In the genomic region with DNA sequence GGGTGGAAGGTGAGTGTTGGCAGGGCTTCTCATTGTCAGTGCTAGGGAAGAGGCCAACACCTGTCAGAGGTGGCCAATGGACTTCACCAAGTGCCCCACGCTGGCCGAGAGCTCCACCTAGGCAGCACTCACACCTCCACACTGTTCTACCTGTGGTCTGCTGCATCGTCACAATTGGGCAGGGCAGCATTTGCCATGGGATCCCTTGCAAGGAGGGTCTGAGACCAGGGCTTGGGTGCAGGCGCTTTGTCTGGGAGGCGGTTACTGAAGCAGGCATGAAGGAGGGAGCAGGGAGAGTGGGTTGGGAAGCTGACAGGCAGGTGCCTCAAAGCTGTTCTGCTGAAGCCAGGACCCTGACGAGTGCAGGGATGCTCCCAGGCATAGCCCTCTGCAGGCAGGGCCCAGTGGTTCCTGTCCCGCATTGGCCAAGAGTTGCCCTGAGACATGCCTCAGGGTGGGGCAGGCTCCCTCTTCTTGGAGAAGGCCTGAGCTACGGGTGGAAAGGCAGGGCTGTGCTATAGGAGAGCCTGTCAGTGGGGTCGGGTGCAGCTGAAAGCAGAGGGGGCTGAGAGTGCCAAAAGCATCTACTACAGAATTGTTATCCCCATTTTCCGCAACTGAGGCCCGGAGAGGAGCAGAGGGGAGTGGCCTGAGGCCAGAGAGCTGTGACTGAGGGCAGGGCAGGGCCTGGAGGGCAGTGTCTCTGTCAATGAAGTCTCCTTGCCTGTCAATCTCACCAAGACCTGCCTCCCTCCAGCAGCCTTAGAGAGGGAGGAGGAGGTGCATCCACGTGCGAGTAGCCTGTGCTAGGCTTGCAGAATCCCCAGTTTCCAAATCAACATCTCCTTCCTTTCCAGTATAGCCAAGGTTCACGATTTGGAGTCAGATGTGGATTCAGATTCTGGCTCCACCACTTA, we compare ENCODE assay signal across 23 cellular contexts. TPM values are rescaled to one million over a fixed set of nuclear protein-coding genes. Genes with fewer than 3 reads are reported as not detected.
A peak's percentile ranks its signal among the peaks of the same experiment; 100 is the strongest.
DNase-seq lines count a peak whose midpoint lies in the region; ATAC-seq and TF ChIP-seq lines count a peak whose summit lies in the region.
"Had no signal": no experiment of that assay in that cellular context is flagged by ENCODE, and none has a peak within 500 bp of the region (broad histone marks: within the 10 kb centered on the region; RNA-seq: fewer than 3 reads in every experiment).

No MANE protein-coding gene starts in this region.

- peak overlapping the region; percentile 54 for H3K18ac ChIP-seq in neuronal stem cell (ENCODE audit: low read length)

- no peak overlapping the region for H3K4me3 ChIP-seq in GM23338
- no peak overlapping the region for H3K4me3 ChIP-seq in neuronal stem cell (ENCODE audit: low read length in 2 of 2)
- H3K4me3 ChIP-seq: MG63 had no signal

- H2BK12ac ChIP-seq in neuronal stem cell (ENCODE audit: low read length): no peak overlapping the region

- H4K20me1 ChIP-seq in GM23338 (replicated peaks; ENCODE audit: insufficient read depth): no peaks in the 10 kb centered on the region

- H2BK5ac ChIP-seq in neuronal stem cell (ENCODE audit: low read length): no peak overlapping the region

- no peak overlapping the region for H3K14ac ChIP-seq in neuronal stem cell (ENCODE audit: low read length)

- H3K9ac ChIP-seq in neuronal stem cell (ENCODE audit: low read depth, low read length, poor library complexity): no peak overlapping the region

- no peak overlapping the region for H2BK15ac ChIP-seq in neuronal stem cell (ENCODE audit: low read length)

- H3K27ac Mint-ChIP-seq in GM23338 (no peak overlapping the region), chondrocyte (ENCODE audit: unreplicated experiment) (no peak overlapping the region), nephron progenitor cell (no peak overlapping the region)
- H3K27ac Mint-ChIP-seq: CD4-positive, CD25-positive, alpha-beta regulatory T cell had no signal

- no peaks in the 10 kb centered on the region for H3K79me1 ChIP-seq in neuronal stem cell (ENCODE audit: low read depth, low read length)

- H3K23ac ChIP-seq in neuronal stem cell (ENCODE audit: low read depth, low read length, poor library complexity): no peak overlapping the region

- H2BK120ac ChIP-seq in neuronal stem cell (ENCODE audit: low read depth, low read length): no peak overlapping the region

- H3K79me2 ChIP-seq in GM23338 (replicated peaks; ENCODE audit: insufficient read depth): no peaks in the 10 kb centered on the region

- H2AFZ ChIP-seq in GM23338 (no peak overlapping the region), neuronal stem cell (ENCODE audit: low read length) (no peak overlapping the region)

- H3K4me3 Mint-ChIP-seq in GM23338 (no peak overlapping the region), chondrocyte (ENCODE audit: unreplicated experiment) (no peak overlapping the region), nephron progenitor cell (no peak overlapping the region)
- H3K4me3 Mint-ChIP-seq: CD4-positive, CD25-positive, alpha-beta regulatory T cell had no signal

- H4K8ac ChIP-seq in neuronal stem cell (ENCODE audit: low read depth, low read length): no peak overlapping the region

- no peaks in the 10 kb centered on the region for H3K36me3 Mint-ChIP-seq in GM23338 (ENCODE audit: low read depth)
- H3K36me3 Mint-ChIP-seq in chondrocyte (ENCODE audit: low read depth): no peaks in the 10 kb centered on the region
- H3K36me3 Mint-ChIP-seq in nephron progenitor cell (ENCODE audit: low read depth): no peaks in the 10 kb centered on the region
- H3K36me3 Mint-ChIP-seq: CD4-positive, CD25-positive, alpha-beta regulatory T cell had no signal

- DNase-seq in activated CD4-positive, CD25-positive, alpha-beta regulatory T cell treated with anti-CD3 and anti-CD28 coated beads, Interleukin-2, amount 50 U/mL, for 72 hours: peak; percentile 27
- DNase-seq in GM23338 (ENCODE audit: low spot score) (no peak), chondrocyte (ENCODE audit: low spot score) (peak; percentile 75), neuronal stem cell (ENCODE audit: low spot score) (no peak), nephron progenitor cell (no peak)
- no peak for DNase-seq in effector CD8-positive, alpha-beta T cell (lab: John Stamatoyannopoulos, UW)
- DNase-seq: CD4-positive, CD25-positive, alpha-beta regulatory T cell; DMS53; KG1; MG63; NCI-H1105 treated with DMSO at 0.1 percent for 48 hours; NCI-H146; NCI-H1930; NCI-H2107; NCI-H524; NCI-H748 treated with DMSO at 0.1 percent for 48 hours; RPMI8226; SHP77 had no signal

- no peak overlapping the region for H4K91ac ChIP-seq in neuronal stem cell (ENCODE audit: low read depth, low read length, poor library complexity)

- H3K9me2 ChIP-seq in GM23338 (ENCODE audit: insufficient read depth): no peaks in the 10 kb centered on the region; the same call in 1 of the 2 replicates

- H3K27ac ChIP-seq in GM23338 (ENCODE audit: low read depth) (no peak overlapping the region), neuronal stem cell (replicated peaks; ENCODE audit: low read length) (no peak overlapping the region)

- no peak overlapping the region for H3K4ac ChIP-seq in neuronal stem cell (ENCODE audit: low read length)

- peaks cover 6% of the 10 kb centered on the region for H3K27me3 Mint-ChIP-seq in GM23338 (ENCODE audit: insufficient read depth, low read depth, poor library complexity)
- no peaks in the 10 kb centered on the region for H3K27me3 Mint-ChIP-seq in chondrocyte (ENCODE audit: low read depth)
- peaks cover 5% of the 10 kb centered on the region for H3K27me3 Mint-ChIP-seq in nephron progenitor cell (ENCODE audit: low read depth, poor library complexity)

- H3K9me3 Mint-ChIP-seq in GM23338 (no peaks in the 10 kb centered on the region), chondrocyte (ENCODE audit: low read depth) (no peaks in the 10 kb centered on the region), nephron progenitor cell (no peaks in the 10 kb centered on the region)
- H3K9me3 Mint-ChIP-seq: CD4-positive, CD25-positive, alpha-beta regulatory T cell had no signal

- H3K4me1 ChIP-seq in GM23338 (ENCODE audit: insufficient read depth): no peaks in the 10 kb centered on the region
- H3K4me1 ChIP-seq in neuronal stem cell (ENCODE audit: control insufficient read depth in 2 of 2, insufficient read depth in 1 of 2, low read depth in 1 of 2, low read length in 2 of 2): no peaks in the 10 kb centered on the region

- no peak overlapping the region for H2AK5ac ChIP-seq in neuronal stem cell (ENCODE audit: low read depth, low read length)

- TF ChIP-seq CTCF in GM23338 (conservative IDR thresholded peaks at IDR 0.05; ENCODE audit: low read depth in 2 of 2) (no peak), chondrocyte (IDR thresholded peaks at IDR 0.05) (no peak), nephron progenitor cell (IDR thresholded peaks at IDR 0.05) (no peak)

- H3F3A ChIP-seq in GM23338 (replicated peaks; ENCODE audit: low read depth): no peaks in the 10 kb centered on the region

- peaks cover 0 to 1% of the 10 kb centered on the region in 2 donors for H3K9me3 ChIP-seq in neuronal stem cell (replicated peaks in 1 of 2; ENCODE audit: control insufficient read depth in 2 of 2, insufficient read depth in 1 of 2, low read depth in 1 of 2, low read length in 2 of 2)
- H3K9me3 ChIP-seq: MG63 had no signal

- no peaks in the 10 kb centered on the region for H3K36me3 ChIP-seq in GM23338 (ENCODE audit: insufficient read depth)
- H3K36me3 ChIP-seq in neuronal stem cell (replicated peaks in 1 of 2; ENCODE audit: control insufficient read depth in 2 of 2, insufficient read depth in 2 of 2, low read length in 2 of 2): no peaks in the 10 kb centered on the region
- H3K36me3 ChIP-seq: MG63 had no signal

- H3K4me2 ChIP-seq in GM23338 (no peak overlapping the region), neuronal stem cell (ENCODE audit: insufficient read depth, low read length, poor library complexity, severe bottlenecking) (no peak overlapping the region)

- no peak for ATAC-seq in activated CD4-positive, CD25-positive, alpha-beta regulatory T cell treated with anti-CD3 and anti-CD28 coated beads, Interleukin-2, amount 50 U/mL, for 24 hours
- peak; percentile 79 for ATAC-seq in GM23338
- no peak for ATAC-seq in GM19467 (IDR thresholded peaks at IDR 0.05; ENCODE audit: unreplicated experiment)

- H3K27me3 ChIP-seq in GM23338 (ENCODE audit: insufficient read depth): no peaks in the 10 kb centered on the region
- H3K27me3 ChIP-seq in neuronal stem cell (ENCODE audit: control insufficient read depth in 3 of 3, insufficient read depth in 3 of 3, low read depth in 1 of 3, low read length in 3 of 3): peaks cover 0 to 6% (median 0%) of the 10 kb centered on the region in 3 experiments
- H3K27me3 ChIP-seq: MG63 had no signal

- no peaks in the 10 kb centered on the region for H3K4me1 Mint-ChIP-seq in GM23338
- no peaks in the 10 kb centered on the region for H3K4me1 Mint-ChIP-seq in chondrocyte (ENCODE audit: low read depth)
- no peaks in the 10 kb centered on the region for H3K4me1 Mint-ChIP-seq in nephron progenitor cell
- H3K4me1 Mint-ChIP-seq: CD4-positive, CD25-positive, alpha-beta regulatory T cell had no signal

- no CpG with 5 or more reads among the region's 14 CpGs for WGBS in neuronal stem cell (ENCODE audit: extremely low coverage in 2 of 2, insufficient read length in 2 of 2, insufficient replicate concordance in 1 of 2), 2 donors

TF ChIP-seq in GM23338, 12 proteins besides CTCF, POLR2A, EP300 and RAD21 (continues in another document):
- TF ChIP-seq EZH2phosphoT487 (IDR thresholded peaks at IDR 0.05; ENCODE audit: unreplicated experiment) (no peak), CREB1 (CRISPR knock-in tag; IDR thresholded peaks at IDR 0.05; ENCODE audit: low read depth) (no peak), POLR2AphosphoS5 (IDR thresholded peaks at IDR 0.05; ENCODE audit: low read depth) (no peak), NANOG (IDR thresholded peaks at IDR 0.05; ENCODE audit: borderline replicate concordance) (no peak)

RNA-seq across cellular contexts. Expression of gene RBP3, which starts 4.0 kb away (rescaled TPM):
- not detected in 2 replicates for total RNA-seq in GM23338 (2014; rRNA removed; shearing (Covaris generic))
- polyA plus RNA-seq in GM23338 (2016; fragmentation: Nextera tagmentation; extraction: Ambion mirVana): not detected in 2 replicates
- not detected in 3 replicates for total RNA-seq in chondrocyte
- polyA plus RNA-seq in neuronal stem cell (2013, experiment 1 of 2): not detected
- polyA plus RNA-seq in neuronal stem cell (2013, experiment 2 of 2): not detected
- total RNA-seq: A172; CD4-positive, CD25-positive, alpha-beta regulatory T cell; Daoy had no signal
- polyA plus RNA-seq: BJ; CD4-positive, CD25-positive, alpha-beta regulatory T cell had no signal

RNA-seq across cellular contexts. Expression of gene GDF2, which starts 29.9 kb away (rescaled TPM):
- not detected in 2 replicates for total RNA-seq in GM23338 (2014; rRNA removed; shearing (Covaris generic))
- polyA plus RNA-seq in GM23338 (2016; fragmentation: Nextera tagmentation; extraction: Ambion mirVana): not detected in 2 replicates
- total RNA-seq in chondrocyte: not detected in 3 replicates
- not detected for polyA plus RNA-seq in neuronal stem cell (2013, experiment 1 of 2)
- not detected for polyA plus RNA-seq in neuronal stem cell (2013, experiment 2 of 2)
- total RNA-seq: A172; CD4-positive, CD25-positive, alpha-beta regulatory T cell; Daoy had no signal
- polyA plus RNA-seq: BJ; CD4-positive, CD25-positive, alpha-beta regulatory T cell had no signal

RNA-seq across cellular contexts. Expression of gene ZNF488, which starts 31.9 kb away (rescaled TPM):
- total RNA-seq in GM23338 (2014; rRNA removed; shearing (Covaris generic)): 5.2 and 7.8 TPM in 2 replicates
- polyA plus RNA-seq in GM23338 (2016; fragmentation: Nextera tagmentation; extraction: Ambion mirVana): 1.7 and 2.5 TPM in 2 replicates
- total RNA-seq in chondrocyte: 0.10 to 1.1 TPM (median 0.17 TPM) in 3 replicates
- 0.01 TPM for polyA plus RNA-seq in neuronal stem cell (2013, experiment 1 of 2)
- 0.01 TPM for polyA plus RNA-seq in neuronal stem cell (2013, experiment 2 of 2)
- total RNA-seq: CD4-positive, CD25-positive, alpha-beta regulatory T cell had no signal
- polyA plus RNA-seq: CD4-positive, CD25-positive, alpha-beta regulatory T cell had no signal

RNA-seq across cellular contexts. Expression of gene GDF10, which starts 52.2 kb away (rescaled TPM):
- 0.21 and 0.43 TPM in 2 replicates for total RNA-seq in GM23338 (2014; rRNA removed; shearing (Covaris generic))
- not detected in 2 replicates for polyA plus RNA-seq in GM23338 (2016; fragmentation: Nextera tagmentation; extraction: Ambion mirVana)
- 0.31 to 3.2 TPM (median 0.67 TPM) in 3 replicates for total RNA-seq in chondrocyte
- polyA plus RNA-seq in neuronal stem cell (2013, experiment 1 of 2): 1.3 TPM
- 1.5 TPM for polyA plus RNA-seq in neuronal stem cell (2013, experiment 2 of 2)
- total RNA-seq: A172; CD4-positive, CD25-positive, alpha-beta regulatory T cell had no signal
- polyA plus RNA-seq: BJ; CD4-positive, CD25-positive, alpha-beta regulatory T cell had no signal

Comparison
In these comparisons a context has a peak if more than half of its experiments do, and no peak if none do; other contexts are left out.
1. DNase-seq: peak in activated CD4-positive, CD25-positive, alpha-beta regulatory T cell treated with anti-CD3 and anti-CD28 coated beads, Interleukin-2, amount 50 U/mL, for 72 hours (single experiment) and chondrocyte (single experiment); none in GM23338 (single experiment), neuronal stem cell (single experiment), effector CD8-positive, alpha-beta T cell (single experiment) and nephron progenitor cell (single experiment).